9 cellular contexts compared by ENCODE assay signal in the genomic region with DNA sequence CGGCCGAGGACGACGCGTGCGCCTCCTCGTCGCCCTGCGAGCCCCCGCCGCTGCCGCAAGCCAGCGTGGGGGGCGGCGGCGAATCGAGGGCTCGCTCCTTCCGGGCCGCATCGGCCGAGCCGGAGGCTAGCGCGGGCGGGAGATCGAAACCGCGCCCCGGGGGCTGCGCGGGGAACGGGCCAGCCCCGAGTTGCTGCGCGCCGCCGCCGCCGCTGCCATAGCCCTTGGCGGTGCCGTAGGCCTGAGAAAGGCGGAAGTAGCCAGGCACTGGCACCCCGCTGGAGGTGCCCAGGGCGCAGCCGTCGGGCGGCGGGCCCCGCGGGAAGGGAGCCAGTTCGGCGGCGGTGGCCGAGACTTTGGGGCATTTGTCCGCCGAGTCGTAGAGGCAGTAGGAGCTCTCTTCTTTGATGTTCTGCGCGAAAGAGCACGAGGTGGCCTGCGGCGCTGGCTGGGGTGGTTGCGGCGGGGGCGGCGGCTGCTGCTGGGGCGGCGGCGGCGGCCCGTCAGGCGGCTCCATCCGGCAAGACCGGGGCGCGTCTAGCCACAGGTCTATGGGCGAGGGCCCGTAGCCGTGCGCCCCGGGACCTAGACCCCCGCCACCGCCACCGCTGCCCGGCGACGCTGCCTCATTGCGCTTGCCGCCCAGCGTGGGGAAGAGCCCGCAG. TPM values are rescaled to one million over a fixed set of nuclear protein-coding genes. Genes with fewer than 3 reads are reported as not detected.
A peak's percentile ranks its signal among the peaks of the same experiment; 100 is the strongest.
DNase-seq lines count a peak whose midpoint lies in the region; ATAC-seq, FAIRE-seq and TF ChIP-seq lines count a peak whose summit lies in the region.
"Had no signal": no experiment of that assay in that cellular context is flagged by ENCODE, and none has a peak within 500 bp of the region (broad histone marks: within the 10 kb centered on the region; RNA-seq: fewer than 3 reads in every experiment).

No MANE protein-coding gene starts in this region.

- H2BK20ac ChIP-seq in H1 (ENCODE audit: low read length), result no peak overlapping the region

- H3K23me2 ChIP-seq in H1 (ENCODE audit: low read depth, low read length), result no peaks in the 10 kb centered on the region; the same call in 1 of the 2 replicates

- no peak overlapping the region for H2AFZ ChIP-seq in H1 (ENCODE audit: low read length)
- H2AFZ ChIP-seq in neural progenitor cell (replicated peaks), result no peak overlapping the region

- no peak overlapping the region for H4K91ac ChIP-seq in H1 (replicated peaks; ENCODE audit: insufficient read length, low read length)

- TF ChIP-seq RAD21 in H1 (IDR thresholded peaks at IDR 0.05 in 1 of 2, conservative IDR thresholded peaks at IDR 0.05 in 1 of 2; ENCODE audit: low read depth in 2 of 2, low read length in 2 of 2), result no peak

- no peak overlapping the region for H3K4me3 Mint-ChIP-seq in neural progenitor cell

- no peak overlapping the region for H3K23ac ChIP-seq in H1 (ENCODE audit: insufficient read length)

- peaks cover 12% of the 10 kb centered on the region for H3K9me3 Mint-ChIP-seq in neural progenitor cell

- peak overlapping the region in 1 of 4 experiments; percentile 36; a peak in 2 of 8 replicates for H3K4me3 ChIP-seq in H1 (ENCODE audit: extremely low read depth in 1 of 4, insufficient read depth in 2 of 4, low read depth in 3 of 4, low read length in 4 of 4)
- no peak overlapping the region for H3K4me3 ChIP-seq in neural progenitor cell

- H3K4me1 Mint-ChIP-seq in neural progenitor cell, result peaks cover 2% of the 10 kb centered on the region

- H3K27me3 Mint-ChIP-seq in neural progenitor cell (ENCODE audit: insufficient read depth, low read depth), result peaks cover 80% of the 10 kb centered on the region

- no peak for TF ChIP-seq CTCF in H1 (IDR thresholded peaks at IDR 0.05; ENCODE audit: control extremely low read depth in 1 of 3, insufficient read depth in 1 of 3, low read depth in 1 of 3, low read length in 3 of 3)
- TF ChIP-seq CTCF in neural progenitor cell (IDR thresholded peaks at IDR 0.05), result no peak

- no peak overlapping the region for H3K56ac ChIP-seq in H1 (replicated peaks; ENCODE audit: insufficient read length, low read depth, low read length)

- H2BK120ac ChIP-seq in H1 (replicated peaks; ENCODE audit: low read depth, low read length), result no peak overlapping the region

- CTCF ChIA-PET in H1 (lab: Charles Lee; ENCODE audit: partially characterized antibody), result interaction anchor here (0.6 to 5.4 kb wide), 7 partner anchors 10 to 51 kb away, joined by 3 to 20 read pairs (median 4); partner anchors contain the start of genes HOXA11 and HOXA5

- H3K79me2 ChIP-seq in H1 (ENCODE audit: control insufficient read depth in 1 of 2, insufficient read depth in 2 of 2, low read length in 2 of 2) (no peaks in the 10 kb centered on the region), neural progenitor cell (ENCODE audit: low read depth) (no peaks in the 10 kb centered on the region)

- H4K5ac ChIP-seq in H1 (ENCODE audit: insufficient read length, low read depth, low read length), result no peak overlapping the region

- WGBS in H1 (ENCODE audit: extremely low coverage in 1 of 2, insufficient coverage in 1 of 2, insufficient read length in 1 of 2, insufficient replicate concordance in 2 of 2, low coverage in 1 of 2, low lambda C conversion rate in 2 of 2, missing lambda C conversion rate in 1 of 2), 2 experiments, result 3% methylated on average over 48 of the region's 92 CpGs; no CpG with 5 or more reads in 1 of the 2 experiments

- no peak for FAIRE-seq in H1 (lab: Jason Lieb, UNC)

- no peak for TF ChIP-seq POLR2A in H1 (IDR thresholded peaks at IDR 0.05; ENCODE audit: control extremely low read depth in 1 of 2, low read depth in 2 of 2, low read length in 2 of 2)

- H3K27ac ChIP-seq in H1 (ENCODE audit: low read depth, low read length) (no peak overlapping the region), neural progenitor cell (no peak overlapping the region)

- peak overlapping the region; percentile 62; the same call in 1 of the 2 replicates for H4K8ac ChIP-seq in H1 (ENCODE audit: extremely low read depth, insufficient read depth, low read length)

- no peaks in the 10 kb centered on the region for H3K79me1 ChIP-seq in H1 (ENCODE audit: low read depth, low read length)

- H3K36me3 ChIP-seq in H1 (ENCODE audit: control insufficient read depth in 2 of 4, insufficient read depth in 4 of 4, low read length in 3 of 4) (peaks cover 0 to 18% (median 0%) of the 10 kb centered on the region in 4 experiments; a peak in 1 of 8 replicates), neural progenitor cell (no peaks in the 10 kb centered on the region)

- ATAC-seq in GM21737 (IDR thresholded peaks at IDR 0.05; ENCODE audit: unreplicated experiment), result no peak

- H2BK12ac ChIP-seq in H1 (ENCODE audit: low read depth, low read length), result no peak overlapping the region

- H2BK5ac ChIP-seq in H1 (ENCODE audit: low read depth, low read length), result no peak overlapping the region

- no peaks in the 10 kb centered on the region for H3K36me3 Mint-ChIP-seq in neural progenitor cell

- DNase-seq in DMS53 (lab: John Stamatoyannopoulos, UW), result peak; percentile 81
- DNase-seq in DMS53 treated with DMSO at 0.1 percent for 48 hours (lab: John Stamatoyannopoulos, UW; ENCODE audit: unreplicated experiment), result no peak
- peak; percentile 52 for DNase-seq in NCI-H2196 (lab: John Stamatoyannopoulos, UW; ENCODE audit: unreplicated experiment)
- DNase-seq in H1 (ENCODE audit: low read depth in 1 of 2, low spot score in 2 of 2), result peak in 1 of 2 experiments; percentile 73
- DNase-seq in neural progenitor cell (ENCODE audit: low spot score), result no peak
- no peak for DNase-seq in Ammon's horn (ENCODE audit: low spot score)
- no peak for DNase-seq in A172 (ENCODE audit: low spot score)

- H3K27me3 ChIP-seq in H1 (replicated peaks in 1 of 4; ENCODE audit: control insufficient read depth in 3 of 4, extremely low read depth in 1 of 4, insufficient read depth in 3 of 4, low read length in 3 of 4), result peaks cover 95 to 100% (median 100%) of the 10 kb centered on the region in 4 experiments
- peaks cover 100% of the 10 kb centered on the region for H3K27me3 ChIP-seq in neural progenitor cell

- H4K20me1 ChIP-seq in H1 (replicated peaks in 1 of 2; ENCODE audit: control insufficient read depth in 1 of 2, insufficient read depth in 2 of 2, low read length in 2 of 2) (peaks cover 38 to 59% of the 10 kb centered on the region in 2 experiments), neural progenitor cell (ENCODE audit: low read depth) (peaks cover 98% of the 10 kb centered on the region)

- POLR2A ChIA-PET in H1 (lab: Charles Lee; ENCODE audit: partially characterized antibody), result no interaction called here

- no peak overlapping the region for H3K27ac Mint-ChIP-seq in neural progenitor cell

- no peak overlapping the region; the same call in 1 of the 2 replicates for H3K18ac ChIP-seq in H1 (ENCODE audit: extremely low read depth, low read length)

- no peak overlapping the region for H3K4ac ChIP-seq in H1 (replicated peaks; ENCODE audit: insufficient read length, low read depth, low read length)

- peaks cover 4 to 11% (median 5%) of the 10 kb centered on the region in 4 experiments; a peak in 5 of 7 replicates for H3K4me1 ChIP-seq in H1 (replicated peaks in 1 of 4; ENCODE audit: control insufficient read depth in 3 of 4, insufficient read depth in 4 of 4, low read length in 3 of 4)
- no peaks in the 10 kb centered on the region for H3K4me1 ChIP-seq in neural progenitor cell

- no peak overlapping the region for H3K14ac ChIP-seq in H1 (ENCODE audit: insufficient read length)

- H3K9me3 ChIP-seq in H1 (ENCODE audit: insufficient read depth in 2 of 2, low read depth in 1 of 2, low read length in 1 of 2) (no peaks in the 10 kb centered on the region; a peak in 1 of 4 replicates), neural progenitor cell (ENCODE audit: low read depth) (no peaks in the 10 kb centered on the region)

- no peak overlapping the region for H2AK5ac ChIP-seq in H1 (ENCODE audit: low read depth, low read length)

- no peak overlapping the region for H3K9ac ChIP-seq in H1 (replicated peaks in 1 of 4; ENCODE audit: extremely low read depth in 1 of 4, low read depth in 3 of 4, low read length in 3 of 4)
- no peak overlapping the region for H3K9ac ChIP-seq in neural progenitor cell

- no peaks in the 10 kb centered on the region for H3F3A ChIP-seq in neural progenitor cell (ENCODE audit: low read depth)

- TF ChIP-seq EP300 in H1 (IDR thresholded peaks at IDR 0.05; ENCODE audit: borderline replicate concordance in 1 of 2, low read depth in 2 of 2, low read length in 2 of 2), result no peak

- H3K4me2 ChIP-seq in H1 (ENCODE audit: insufficient read depth in 1 of 2, low read depth in 2 of 2, low read length in 2 of 2) (peak overlapping the region; percentile 19 to 35; a peak in 3 of 4 replicates), neural progenitor cell (peak overlapping the region; percentile 42)

- H2BK15ac ChIP-seq in H1 (ENCODE audit: low read length), result no peak overlapping the region

RNA-seq across cellular contexts. Expression of gene HOXA10, which starts 0.6 kb away (rescaled TPM):
- not detected in 2 replicates for total RNA-seq in H1 (2021; fragmentation: NEBNext Ultra II Directional; extraction: Animal tissue kit (Norgen Biotek cat#: 25700))
- polyA plus RNA-seq in H1 (2011; rRNA removed), result not detected in 2 replicates
- polyA plus RNA-seq in H1 (2011; cell fraction: cytosol; rRNA removed), result not detected
- polyA plus RNA-seq in H1 (2011; cell fraction: nucleus; rRNA removed), result not detected
- polyA plus RNA-seq in H1 (2012, experiment 1 of 2), result not detected in 4 replicates
- polyA plus RNA-seq in H1 (2012, experiment 2 of 2), result not detected
- polyA plus RNA-seq in H1 (2013, experiment 1 of 2), result not detected
- polyA plus RNA-seq in H1 (2013, experiment 2 of 2), result not detected
- polyA minus RNA-seq in H1 (2011; rRNA and poly(A)+ RNA removed), result not detected in 2 replicates
- polyA minus RNA-seq in H1 (2011; cell fraction: cytosol; rRNA and poly(A)+ RNA removed), result not detected
- not detected for polyA minus RNA-seq in H1 (2011; cell fraction: nucleus; rRNA and poly(A)+ RNA removed)
- total RNA-seq in neural progenitor cell (ENCODE audit: low replicate concordance), result not detected in 2 replicates
- 26.4 and 30.7 TPM in 2 replicates for total RNA-seq in A172 (2014; rRNA removed; shearing (Covaris generic))

RNA-seq across cellular contexts. Expression of gene HOXA9, which starts 8.2 kb away (rescaled TPM):
- total RNA-seq in H1 (2021; fragmentation: NEBNext Ultra II Directional; extraction: Animal tissue kit (Norgen Biotek cat#: 25700)), result not detected in 2 replicates
- not detected in 2 replicates for polyA plus RNA-seq in H1 (2011; rRNA removed)
- not detected for polyA plus RNA-seq in H1 (2011; cell fraction: cytosol; rRNA removed)
- not detected for polyA plus RNA-seq in H1 (2011; cell fraction: nucleus; rRNA removed)
- not detected in 4 replicates for polyA plus RNA-seq in H1 (2012, experiment 1 of 2)
- not detected for polyA plus RNA-seq in H1 (2012, experiment 2 of 2)
- not detected for polyA plus RNA-seq in H1 (2013, experiment 1 of 2)
- polyA plus RNA-seq in H1 (2013, experiment 2 of 2), result not detected
- polyA minus RNA-seq in H1 (2011; rRNA and poly(A)+ RNA removed), result not detected in 2 replicates
- polyA minus RNA-seq in H1 (2011; cell fraction: cytosol; rRNA and poly(A)+ RNA removed), result not detected
- polyA minus RNA-seq in H1 (2011; cell fraction: nucleus; rRNA and poly(A)+ RNA removed), result not detected
- total RNA-seq in neural progenitor cell (ENCODE audit: low replicate concordance), result not detected in 2 replicates
- total RNA-seq in A172 (2014; rRNA removed; shearing (Covaris generic)), result 74.8 and 88.6 TPM in 2 replicates

RNA-seq across cellular contexts. Expression of gene HOXA11, which starts 11.5 kb away (rescaled TPM):
- total RNA-seq in H1 (2021; fragmentation: NEBNext Ultra II Directional; extraction: Animal tissue kit (Norgen Biotek cat#: 25700)), result not detected in 2 replicates
- not detected in 2 replicates for polyA plus RNA-seq in H1 (2011; rRNA removed)
- not detected for polyA plus RNA-seq in H1 (2011; cell fraction: cytosol; rRNA removed)
- polyA plus RNA-seq in H1 (2011; cell fraction: nucleus; rRNA removed), result not detected
- polyA plus RNA-seq in H1 (2012, experiment 1 of 2), result not detected in 4 replicates
- polyA plus RNA-seq in H1 (2012, experiment 2 of 2), result not detected
- not detected for polyA plus RNA-seq in H1 (2013, experiment 1 of 2)
- not detected for polyA plus RNA-seq in H1 (2013, experiment 2 of 2)
- not detected in 2 replicates for polyA minus RNA-seq in H1 (2011; rRNA and poly(A)+ RNA removed)
- not detected for polyA minus RNA-seq in H1 (2011; cell fraction: cytosol; rRNA and poly(A)+ RNA removed)
- polyA minus RNA-seq in H1 (2011; cell fraction: nucleus; rRNA and poly(A)+ RNA removed), result not detected
- not detected in 2 replicates for total RNA-seq in neural progenitor cell (ENCODE audit: low replicate concordance)
- 1.2 TPM in 2 replicates for total RNA-seq in A172 (2014; rRNA removed; shearing (Covaris generic))
- total RNA-seq: pulmonary artery endothelial cell had no signal

RNA-seq across cellular contexts. Expression of gene HOXA7, which starts 17.1 kb away (rescaled TPM):
- total RNA-seq in H1 (2021; fragmentation: NEBNext Ultra II Directional; extraction: Animal tissue kit (Norgen Biotek cat#: 25700)), result not detected in 2 replicates
- 0.03 TPM in 1 of 2 replicates, not detected in the other for polyA plus RNA-seq in H1 (2011; rRNA removed)
- not detected for polyA plus RNA-seq in H1 (2011; cell fraction: cytosol; rRNA removed)
- not detected for polyA plus RNA-seq in H1 (2011; cell fraction: nucleus; rRNA removed)
- not detected in 4 replicates for polyA plus RNA-seq in H1 (2012, experiment 1 of 2)
- not detected for polyA plus RNA-seq in H1 (2012, experiment 2 of 2)
- 0.02 TPM for polyA plus RNA-seq in H1 (2013, experiment 1 of 2)
- 0.02 TPM for polyA plus RNA-seq in H1 (2013, experiment 2 of 2)
- polyA minus RNA-seq in H1 (2011; rRNA and poly(A)+ RNA removed), result not detected in 2 replicates
- polyA minus RNA-seq in H1 (2011; cell fraction: cytosol; rRNA and poly(A)+ RNA removed), result not detected
- not detected for polyA minus RNA-seq in H1 (2011; cell fraction: nucleus; rRNA and poly(A)+ RNA removed)
- not detected in 2 replicates for total RNA-seq in neural progenitor cell (ENCODE audit: low replicate concordance)
- total RNA-seq in A172 (2014; rRNA removed; shearing (Covaris generic)), result not detected in 2 replicates

RNA-seq across cellular contexts. Expression of gene HOXA3, which starts 21.2 kb away (rescaled TPM):
- not detected in 2 replicates for total RNA-seq in H1 (2021; fragmentation: NEBNext Ultra II Directional; extraction: Animal tissue kit (Norgen Biotek cat#: 25700))
- not detected in 2 replicates for polyA plus RNA-seq in H1 (2011; rRNA removed)
- polyA plus RNA-seq in H1 (2011; cell fraction: cytosol; rRNA removed), result not detected
- not detected for polyA plus RNA-seq in H1 (2011; cell fraction: nucleus; rRNA removed)
- not detected in 4 replicates for polyA plus RNA-seq in H1 (2012, experiment 1 of 2)
- not detected for polyA plus RNA-seq in H1 (2012, experiment 2 of 2)
- not detected for polyA plus RNA-seq in H1 (2013, experiment 1 of 2)
- polyA plus RNA-seq in H1 (2013, experiment 2 of 2), result not detected
- not detected in 2 replicates for polyA minus RNA-seq in H1 (2011; rRNA and poly(A)+ RNA removed)
- not detected for polyA minus RNA-seq in H1 (2011; cell fraction: cytosol; rRNA and poly(A)+ RNA removed)
- not detected for polyA minus RNA-seq in H1 (2011; cell fraction: nucleus; rRNA and poly(A)+ RNA removed)
- total RNA-seq in neural progenitor cell (ENCODE audit: low replicate concordance), result not detected in 2 replicates
- 0.07 and 0.41 TPM in 2 replicates for total RNA-seq in A172 (2014; rRNA removed; shearing (Covaris generic))

Comparison
In these comparisons a context has a peak if more than half of its experiments do, and no peak if none do; other contexts are left out.
1. DNase-seq: peak in DMS53 (single experiment) and NCI-H2196 (single experiment); none in DMS53 treated with DMSO at 0.1 percent for 48 hours (single experiment), neural progenitor cell (single experiment), Ammon's horn (single experiment) and A172 (single experiment).
2. RNA of gene HOXA10, which starts 0.6 kb away (total RNA-seq): 26.4 to 30.7 TPM in A172; not detected in H1 and not detected in neural progenitor cell; every median in the first group is over 10 times any median in the second.
3. RNA of gene HOXA9, which starts 8.2 kb away (total RNA-seq): 74.8 to 88.6 TPM in A172; not detected in H1 and not detected in neural progenitor cell; every median in the first group is over 10 times any median in the second.